4 cellular contexts compared by ENCODE assay signal in genomic region chr7:36060388-36060787, GRCh38.
A peak's percentile ranks its signal among the peaks of the same experiment; 100 is the strongest.
DNase-seq lines count a peak whose midpoint lies in the region; ATAC-seq, FAIRE-seq and TF ChIP-seq lines count a peak whose summit lies in the region.
"Not testable (repeated sequence)": the region's sequence is repeated elsewhere in the genome, so short reads cannot be mapped to it uniquely, and the experiment has no call there.

No MANE protein-coding gene starts in this region.

- in situ Hi-C loops in K562 (cut with MboI); HepG2 (cut with HindIII; ENCODE audit: extremely low pct_ligation_motif_present, low pct_unique_long_range_greater_than_20kb): not testable (repeated sequence)

- not testable (repeated sequence) for H3F3A ChIP-seq in SK-N-SH (replicated peaks; ENCODE audit: insufficient read depth)

- DNase-seq in SK-N-SH; K562 (ENCODE audit: extremely low read depth in 1 of 4, low spot score in 3 of 4); HepG2 (ENCODE audit: low spot score): not testable (repeated sequence)

- H3K9me2 ChIP-seq in SK-N-SH, result not testable (repeated sequence)

- POLR2A ChIA-PET in SK-N-SH (lab: Yijun Ruan, JAX); HepG2 (lab: Yijun Ruan, JAX): not testable (repeated sequence)
- POLR2A ChIA-PET in K562 (lab: Yijun Ruan, JAX), result interaction anchor here (0.8 kb wide), 1 partner anchor 588 kb away, joined by 3 read pairs; no protein-coding TSS in a partner anchor

- not testable (repeated sequence) for ATAC-seq in K562, HepG2

- H3K79me2 ChIP-seq in SK-N-SH (ENCODE audit: insufficient read depth); K562 (ENCODE audit: control insufficient read depth, insufficient read depth, low read length); HepG2 (ENCODE audit: insufficient read depth, low read length): not testable (repeated sequence)

- H4K20me1 ChIP-seq in SK-N-SH (ENCODE audit: insufficient read depth); K562 (replicated peaks; ENCODE audit: control insufficient read depth, insufficient read depth, low read length); HepG2 (ENCODE audit: insufficient read depth, low read length): not testable (repeated sequence)

- TF ChIP-seq POLR2A in K562 (conservative IDR thresholded peaks at IDR 0.05); HepG2 (IDR thresholded peaks at IDR 0.05; ENCODE audit: insufficient read depth in 1 of 2, low read depth in 2 of 2, low read length in 2 of 2): not testable (repeated sequence)

- not testable (repeated sequence) for H3K27ac ChIP-seq in SK-N-SH (ENCODE audit: low read depth in 2 of 2, low read length in 1 of 2); K562 (ENCODE audit: extremely low read depth, low read depth, low read length); HepG2 (ENCODE audit: extremely low read length, insufficient read depth, low read length)

- FAIRE-seq in K562 (lab: Jason Lieb, UNC); HepG2 (lab: Jason Lieb, UNC): not testable (repeated sequence)

- not testable (repeated sequence) for H3K27me3 ChIP-seq in SK-N-SH (ENCODE audit: insufficient read depth); HepG2 (ENCODE audit: control insufficient read depth in 1 of 2, insufficient read depth in 2 of 2, low read length in 2 of 2)
- H3K27me3 ChIP-seq in K562 (ENCODE audit: control insufficient read depth in 2 of 2, insufficient read depth in 2 of 2, low read length in 2 of 2), result peaks cover 5 to 19% of the 10 kb centered on the region in 2 experiments; a peak in 3 of 5 replicates

- not testable (repeated sequence) for TF ChIP-seq RAD21 in Ishikawa (IDR thresholded peaks at IDR 0.05; ENCODE audit: low read depth); SK-N-SH (IDR thresholded peaks at IDR 0.05; ENCODE audit: low read length); K562 (CRISPR knock-in tag; conservative IDR thresholded peaks at IDR 0.05 in 1 of 2, IDR thresholded peaks at IDR 0.05 in 1 of 2); HepG2 (CRISPR knock-in tag; IDR thresholded peaks at IDR 0.05)

- not testable (repeated sequence) for BruUV-seq in K562 (replicated peaks; lab: Mats Ljungman, UMichigan); HepG2 (replicated peaks; lab: Mats Ljungman, UMichigan)

- CTCF ChIA-PET in SK-N-SH (lab: Yijun Ruan, JAX); K562 (lab: Yijun Ruan, JAX; ENCODE audit: low intra/inter-chr PET ratio); HepG2 (lab: Yijun Ruan, JAX; ENCODE audit: low intra/inter-chr PET ratio, low total read pairs): not testable (repeated sequence)

- not testable (repeated sequence) for H3K4me2 ChIP-seq in SK-N-SH; K562 (ENCODE audit: insufficient read depth, low read length); HepG2 (ENCODE audit: low read depth, low read length)

- H2AFZ ChIP-seq in SK-N-SH (ENCODE audit: low read depth); K562 (ENCODE audit: low read depth, low read length); HepG2 (ENCODE audit: low read length): not testable (repeated sequence)

- not testable (repeated sequence) for H3K4me3 ChIP-seq in SK-N-SH (ENCODE audit: low read depth in 2 of 2, low read length in 1 of 2); K562; HepG2 (replicated peaks in 1 of 3; ENCODE audit: insufficient read depth in 1 of 3, low read depth in 2 of 3, low read length in 3 of 3)

- 84% methylated on average over 11 of the region's 11 CpGs for WGBS in SK-N-SH (ENCODE audit: low lambda C conversion rate)
- 2% methylated on average over 9 of the region's 11 CpGs for WGBS in K562 (ENCODE audit: insufficient coverage, low coverage, missing lambda C conversion rate)
- WGBS in HepG2 (ENCODE audit: low lambda C conversion rate), result 58% methylated on average over 11 of the region's 11 CpGs

- H3K9ac ChIP-seq in SK-N-SH; K562 (ENCODE audit: insufficient read depth in 1 of 2, low read depth in 2 of 2, low read length in 2 of 2); HepG2 (ENCODE audit: insufficient read depth, low read depth, low read length): not testable (repeated sequence)

- not testable (repeated sequence) for H3K9me3 ChIP-seq in SK-N-SH; K562 (replicated peaks; ENCODE audit: control insufficient read depth, insufficient read depth, low read depth, low read length); HepG2 (ENCODE audit: low read length)

- intact Hi-C loops in K562 (cut with micrococcal nuclease), result not testable (repeated sequence)
- intact Hi-C loops in HepG2 (cut with micrococcal nuclease; ENCODE audit: unreplicated experiment), result loop anchor here (5.0 kb wide), 1 partner anchor 1867 kb away; no protein-coding TSS in a partner anchor

- not testable (repeated sequence) for TF ChIP-seq CTCF in SK-N-SH (IDR thresholded peaks at IDR 0.05); K562 (IDR thresholded peaks at IDR 0.05 in 2 of 3, conservative IDR thresholded peaks at IDR 0.05 in 1 of 3; ENCODE audit: insufficient read depth in 2 of 3, low read depth in 1 of 3, low read length in 3 of 3); HepG2 (CRISPR knock-in tag; IDR thresholded peaks at IDR 0.05)

- not testable (repeated sequence) for H3K9me1 ChIP-seq in K562 (ENCODE audit: control insufficient read depth, insufficient read depth, low read length)

- not testable (repeated sequence) for TF ChIP-seq EP300 in Ishikawa (IDR thresholded peaks at IDR 0.05; ENCODE audit: borderline replicate concordance); SK-N-SH (IDR thresholded peaks at IDR 0.05; ENCODE audit: borderline replicate concordance in 1 of 2, low read depth in 1 of 2, low read length in 1 of 2); K562 (IDR thresholded peaks at IDR 0.05; ENCODE audit: low read length); HepG2 (IDR thresholded peaks at IDR 0.05; ENCODE audit: low read depth in 2 of 2, low read length in 2 of 2); HepG2 (CRISPR knock-in tag; IDR thresholded peaks at IDR 0.05; ENCODE audit: borderline replicate concordance)

- not testable (repeated sequence) for H3K36me3 ChIP-seq in SK-N-SH (replicated peaks in 1 of 2; ENCODE audit: control insufficient read depth in 1 of 2, insufficient read depth in 2 of 2, low read length in 1 of 2); K562 (ENCODE audit: control insufficient read depth, insufficient read depth, low read length); HepG2 (replicated peaks in 1 of 2; ENCODE audit: control insufficient read depth in 1 of 2, insufficient read depth in 2 of 2, low read length in 2 of 2)

- not testable (repeated sequence) for H3K4me1 ChIP-seq in SK-N-SH (ENCODE audit: control insufficient read depth in 1 of 2, insufficient read depth in 2 of 2, low read depth in 1 of 2, low read length in 1 of 2); K562 (replicated peaks in 1 of 2; ENCODE audit: control insufficient read depth in 2 of 2, insufficient read depth in 2 of 2, low read length in 2 of 2); HepG2 (ENCODE audit: insufficient read depth, low read length)

TF ChIP-seq in Ishikawa, 13 proteins besides CTCF, POLR2A, EP300 and RAD21:
- peak; percentile 52; the same call in 1 of the 2 replicates for TF ChIP-seq NFIC (IDR thresholded peaks at IDR 0.05)

TF ChIP-seq in SK-N-SH, 30 proteins besides CTCF, POLR2A, EP300 and RAD21:
- TF ChIP-seq NFIC (IDR thresholded peaks at IDR 0.05; ENCODE audit: borderline replicate concordance), result peak; percentile 27; the same call in 1 of the 2 replicates
TF ChIP-seq in SK-N-SH: peak in this region for 1; not testable (repeated sequence) for 29.

TF ChIP-seq in K562, 482 proteins besides CTCF, POLR2A, EP300 and RAD21:
- TF ChIP-seq NFIC (IDR thresholded peaks at IDR 0.05) (peak; percentile 93), NFIX (CRISPR knock-in tag; IDR thresholded peaks at IDR 0.05; ENCODE audit: low read depth) (peak; percentile 52; the same call in 1 of the 2 replicates)

TF ChIP-seq in HepG2, 621 proteins besides CTCF, POLR2A, EP300 and RAD21:
- TF ChIP-seq LCORL (IDR thresholded peaks at IDR 0.05), result 0 out of 2 replicates have a peak, but pooled peaks have one; percentile 48
- TF ChIP-seq LCORL (CRISPR knock-in tag; IDR thresholded peaks at IDR 0.05), result not testable (repeated sequence)
